Comparison of ENCODE assay signal across 9 cellular contexts in the genomic region with DNA sequence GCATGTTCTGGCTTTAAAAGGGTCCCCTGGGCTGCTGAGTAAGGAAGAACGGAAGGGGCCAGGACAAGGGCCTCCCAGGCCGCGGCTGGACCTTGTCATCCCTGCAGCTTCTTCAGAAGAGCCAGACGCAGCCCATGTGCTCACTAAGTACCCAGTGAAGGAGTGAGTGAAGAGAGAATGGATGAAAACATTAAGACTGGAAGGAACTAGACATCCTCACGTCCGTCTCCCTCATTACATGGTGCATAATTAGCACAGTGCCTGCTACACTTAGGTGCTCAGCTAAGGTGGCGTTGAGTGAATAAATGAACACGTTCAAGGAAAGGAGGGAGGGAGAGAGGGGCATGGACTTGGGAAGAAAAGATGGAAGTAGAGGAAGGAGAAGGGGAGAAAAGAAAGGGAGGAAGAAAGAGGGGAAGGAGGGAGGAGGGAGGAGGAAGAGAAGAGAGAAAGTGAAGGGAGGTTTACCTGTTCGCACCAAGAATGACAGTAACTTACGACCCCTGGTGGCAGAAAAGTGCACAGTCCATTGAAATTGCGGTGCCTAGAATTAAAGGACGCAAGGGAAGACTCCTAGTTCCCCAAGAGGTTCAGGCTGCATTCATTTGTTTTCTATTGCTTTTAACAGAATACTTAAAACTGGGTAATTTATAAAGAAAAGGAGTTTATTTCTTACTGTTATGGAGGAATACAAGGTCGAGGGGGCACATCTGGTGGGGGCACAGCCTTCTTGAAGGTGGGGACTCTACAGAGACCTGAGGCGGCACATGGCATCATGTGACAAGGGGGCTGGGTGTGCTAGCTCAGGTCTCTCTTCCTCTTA. TPM values are rescaled to one million over a fixed set of nuclear protein-coding genes. Genes with fewer than 3 reads are reported as not detected.
DNase-seq lines count a peak whose midpoint lies in the region; ATAC-seq and TF ChIP-seq lines count a peak whose summit lies in the region.
"Had no signal": no experiment of that assay in that cellular context is flagged by ENCODE, and none has a peak within 500 bp of the region (broad histone marks: within the 10 kb centered on the region; RNA-seq: fewer than 3 reads in every experiment).

No MANE protein-coding gene starts in this region.

- peak; percentile 40 for DNase-seq in DMS 273 treated with DMSO at 0.1 percent for 48 hours (lab: John Stamatoyannopoulos, UW)
- DNase-seq in SHP77 (lab: John Stamatoyannopoulos, UW) = peak; percentile 44 to 60
- DNase-seq in activated effector memory CD4-positive, alpha-beta T cell treated with anti-CD3 and anti-CD28 coated beads, Interleukin-2, amount 50 U/mL, for 16 hours = peak; percentile 86
- DNase-seq in glutamatergic neuron = peak; percentile 80
- DNase-seq in putamen (ENCODE audit: low spot score) = peak; percentile 65

- peaks cover 24% of the 10 kb centered on the region for H3K4me1 Mint-ChIP-seq in glutamatergic neuron (ENCODE audit: low read depth, unreplicated experiment)

- H3K27ac Mint-ChIP-seq in glutamatergic neuron (ENCODE audit: unreplicated experiment) = peak overlapping the region; percentile 16

- no peak for ATAC-seq in GM21447 (IDR thresholded peaks at IDR 0.05; ENCODE audit: unreplicated experiment)
- ATAC-seq in HG03025 (IDR thresholded peaks at IDR 0.05; ENCODE audit: low FRiP score, unreplicated experiment) = no peak

- no peaks in the 10 kb centered on the region for H3K9me3 Mint-ChIP-seq in glutamatergic neuron (ENCODE audit: unreplicated experiment)

- H3K36me3 Mint-ChIP-seq in glutamatergic neuron (ENCODE audit: unreplicated experiment) = no peaks in the 10 kb centered on the region

- H3K4me3 Mint-ChIP-seq in glutamatergic neuron (ENCODE audit: unreplicated experiment) = no peak overlapping the region

- TF ChIP-seq CTCF in LNCAP (IDR thresholded peaks at IDR 0.05) (peak; percentile 84), glutamatergic neuron (IDR thresholded peaks at IDR 0.05; ENCODE audit: partially characterized antibody, unreplicated experiment) (peak; percentile 92)

- H3K27me3 Mint-ChIP-seq in glutamatergic neuron (ENCODE audit: unreplicated experiment) = peaks cover 3% of the 10 kb centered on the region

RNA-seq across cellular contexts. Expression of a gene that starts 8.0 kb away (rescaled TPM):
- 19.0 TPM for total RNA-seq in glutamatergic neuron (ENCODE audit: unreplicated experiment)

RNA-seq across cellular contexts. Expression of a gene that starts 28.2 kb away (rescaled TPM):
- 0.37 TPM for total RNA-seq in glutamatergic neuron (ENCODE audit: unreplicated experiment)

RNA-seq across cellular contexts. Expression of a gene that starts 30.0 kb away (rescaled TPM):
- 5.8 TPM for total RNA-seq in glutamatergic neuron (ENCODE audit: unreplicated experiment)
- total RNA-seq: SJSA1 had no signal
